ENCODE assay signal across 20 cellular contexts in the genomic region with DNA sequence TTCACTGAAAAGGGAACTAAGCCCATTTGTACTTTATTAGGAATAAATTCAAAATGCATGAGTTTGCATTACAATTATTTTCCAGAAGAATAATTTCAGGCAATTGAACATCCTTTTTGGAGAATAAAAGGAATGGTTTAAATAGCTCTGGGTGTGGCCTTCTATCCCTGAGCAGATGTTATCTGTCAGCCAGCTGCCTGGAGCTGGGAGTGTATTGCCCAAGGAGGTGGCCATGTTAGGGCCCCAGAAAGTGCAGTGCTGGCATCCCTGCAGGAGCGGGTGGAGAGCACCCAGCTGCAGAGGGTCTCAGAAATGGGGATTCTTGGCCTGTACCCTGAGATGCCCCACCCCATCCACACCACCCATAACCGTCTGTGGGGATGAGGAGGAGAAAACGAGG. TPM values are rescaled to one million over a fixed set of nuclear protein-coding genes. Genes with fewer than 3 reads are reported as not detected.
"Had no signal": no experiment of that assay in that cellular context is flagged by ENCODE, and none has a peak within 500 bp of the region (broad histone marks: within the 10 kb centered on the region; RNA-seq: fewer than 3 reads in every experiment).

No MANE protein-coding gene starts in this region.

- ATAC-seq: activated CD8-positive, alpha-beta T cell treated with anti-CD3 and anti-CD28 coated beads for 36 hours; activated T-cell treated with anti-CD3 and anti-CD28 coated beads, Interleukin-2, amount 50 U/mL, for 4 hours; gastrocnemius medialis; stimulated activated naive CD8-positive, alpha-beta T cell treated with anti-CD3 and anti-CD28 coated beads, Interleukin-15, amount 100 ng/mL, for 72 hours; T-helper 17 cell had no signal

- H3K27ac ChIP-seq: psoas muscle had no signal

- H3K27me3 Mint-ChIP-seq: activated B cell treated with CpG ODN at 0.5 μM for 24 hours; activated CD8-positive, alpha-beta T cell treated with anti-CD3 and anti-CD28 coated beads for 36 hours; stimulated activated naive CD8-positive, alpha-beta T cell treated with anti-CD3 and anti-CD28 coated beads, Interleukin-15, amount 100 ng/mL, for 72 hours had no signal

- H3K36me3 ChIP-seq: adrenal gland, gastrocnemius medialis had no signal

- H3K4me1 ChIP-seq: gastrocnemius medialis, psoas muscle, testis had no signal

- H3K4me3 Mint-ChIP-seq: activated B cell treated with CpG ODN at 0.5 μM for 24 hours; activated CD8-positive, alpha-beta T cell treated with anti-CD3 and anti-CD28 coated beads for 36 hours; activated T-cell treated with anti-CD3 and anti-CD28 coated beads, Interleukin-2, amount 50 U/mL, for 4 hours; neural crest cell; stimulated activated naive CD8-positive, alpha-beta T cell treated with anti-CD3 and anti-CD28 coated beads, Interleukin-15, amount 100 ng/mL, for 72 hours; T-helper 17 cell had no signal

- H3K9me3 ChIP-seq: adrenal gland, gastrocnemius medialis, heart right ventricle, psoas muscle, testis had no signal

- FAIRE-seq: colon had no signal

- H3K27ac Mint-ChIP-seq: activated B cell treated with CpG ODN at 0.5 μM for 24 hours; activated CD8-positive, alpha-beta T cell treated with anti-CD3 and anti-CD28 coated beads for 36 hours; stimulated activated naive CD8-positive, alpha-beta T cell treated with anti-CD3 and anti-CD28 coated beads, Interleukin-15, amount 100 ng/mL, for 72 hours; T-helper 17 cell had no signal

- H3K27me3 ChIP-seq: adrenal gland, gastrocnemius medialis, testis had no signal

- DNase-seq: activated B cell treated with CpG ODN at 0.5 μM for 24 hours; activated CD4-positive, alpha-beta T cell treated with anti-CD3 and anti-CD28 coated beads for 48 hours; activated CD8-positive, alpha-beta T cell treated with anti-CD3 and anti-CD28 coated beads for 36 hours; activated effector memory CD4-positive, alpha-beta T cell treated with Interleukin-2 at 50 U/mL for 16 hours; activated naive CD4-positive, alpha-beta T cell treated with anti-CD3 and anti-CD28 coated beads, Interleukin-2, amount 50 U/mL, for 16 hours; activated T-cell treated with anti-CD3 and anti-CD28 coated beads, Interleukin-2, amount 50 U/mL, for 4 hours; adrenal gland; caudate nucleus; effector CD4-positive, alpha-beta T cell; gastrocnemius medialis; left cardiac atrium; psoas muscle; stimulated activated CD4-positive, alpha-beta T cell treated with anti-CD3 and anti-CD28 coated beads, Interleukin-1b, Interleukin-23, amount 100 ng/mL, for 48 hours; stimulated activated naive CD8-positive, alpha-beta T cell treated with anti-CD3 and anti-CD28 coated beads, Interleukin-15, amount 100 ng/mL, for 72 hours; T-helper 17 cell; testis had no signal

- H3K4me1 Mint-ChIP-seq: activated B cell treated with CpG ODN at 0.5 μM for 24 hours; stimulated activated naive CD8-positive, alpha-beta T cell treated with anti-CD3 and anti-CD28 coated beads, Interleukin-15, amount 100 ng/mL, for 72 hours; T-helper 17 cell had no signal

- H3K4me3 ChIP-seq: adrenal gland, gastrocnemius medialis, heart right ventricle, lung, psoas muscle, testis had no signal

- H3K9me3 Mint-ChIP-seq: activated B cell treated with CpG ODN at 0.5 μM for 24 hours; activated CD8-positive, alpha-beta T cell treated with anti-CD3 and anti-CD28 coated beads for 36 hours; activated T-cell treated with anti-CD3 and anti-CD28 coated beads, Interleukin-2, amount 50 U/mL, for 4 hours; neural crest cell; stimulated activated naive CD8-positive, alpha-beta T cell treated with anti-CD3 and anti-CD28 coated beads, Interleukin-15, amount 100 ng/mL, for 72 hours had no signal

RNA-seq across cellular contexts. Expression of a gene that starts 21.6 kb away (rescaled TPM):
- total RNA-seq: activated B cell treated with CpG ODN at 0.5 μM for 24 hours; activated CD8-positive, alpha-beta T cell treated with anti-CD3 and anti-CD28 coated beads for 36 hours; activated T-cell treated with anti-CD3 and anti-CD28 coated beads, Interleukin-2, amount 50 U/mL, for 4 hours; T-helper 17 cell had no signal
